In genomic region chr6:138815797-138816528, GRCh38 we compare ENCODE assay signal across 7 cellular contexts. TPM values are rescaled to one million over a fixed set of nuclear protein-coding genes. Genes with fewer than 3 reads are reported as not detected.
DNase-seq lines count a peak whose midpoint lies in the region; ATAC-seq and TF ChIP-seq lines count a peak whose summit lies in the region.

No MANE protein-coding gene starts in this region.

- H3K9me3 ChIP-seq in OCI-LY1 (ENCODE audit: low read length) (no peaks in the 10 kb centered on the region), left lung (no peaks in the 10 kb centered on the region), uterus (no peaks in the 10 kb centered on the region)

- intact Hi-C loops in left lung (cut with DNase I) (loop anchor here in 1 of 2 donors (10.0 kb wide), 1 partner anchor 549 kb away; no protein-coding TSS in a partner anchor), uterus (cut with DNase I; ENCODE audit: low total_unique reads) (loop anchor here (10.0 kb wide), 1 partner anchor 549 kb away; no protein-coding TSS in a partner anchor)

- H3K79me2 ChIP-seq in OCI-LY1 (ENCODE audit: insufficient read depth, low read length): no peaks in the 10 kb centered on the region

- no peak overlapping the region for H3K27ac ChIP-seq in OCI-LY1 (ENCODE audit: low read depth, low read length, poor library complexity, severe bottlenecking)
- H3K27ac ChIP-seq in left lung: no peak overlapping the region
- no peak overlapping the region for H3K27ac ChIP-seq in uterus

- DNase-seq in GM06990 (ENCODE audit: extremely low read depth, insufficient read length) (peak; percentile 24), KG1 (lab: John Stamatoyannopoulos, UW) (peak; percentile 23), left lung (no peak), uterus (no peak)
- DNase-seq in central memory CD4-positive, alpha-beta T cell: peak; percentile 27

- no peak overlapping the region for H3K9ac ChIP-seq in OCI-LY1 (ENCODE audit: low read length)

- H4K20me1 ChIP-seq in OCI-LY1 (ENCODE audit: insufficient read depth, low read length): no peaks in the 10 kb centered on the region

- TF ChIP-seq CTCF in GM06990 (IDR thresholded peaks at IDR 0.05; ENCODE audit: insufficient read depth, low read length, poor library complexity, severe bottlenecking): peak; percentile 58
- TF ChIP-seq CTCF in OCI-LY1 (IDR thresholded peaks at IDR 0.05; ENCODE audit: low read length): peak; percentile 80
- peak; percentile 51 to 57 for TF ChIP-seq CTCF in left lung (IDR thresholded peaks at IDR 0.05)
- TF ChIP-seq CTCF in uterus (IDR thresholded peaks at IDR 0.05): peak; percentile 65 to 85 (median 77)

- no peaks in the 10 kb centered on the region for H3F3A ChIP-seq in OCI-LY1 (ENCODE audit: insufficient read depth, low read length)

- H2AFZ ChIP-seq in OCI-LY1 (ENCODE audit: low read length): no peak overlapping the region

- no peaks in the 10 kb centered on the region for H3K9me2 ChIP-seq in OCI-LY1 (ENCODE audit: low read depth, low read length)

- peaks cover 28% of the 10 kb centered on the region for H3K4me1 ChIP-seq in OCI-LY1 (ENCODE audit: insufficient read depth, low read length, severe bottlenecking)
- H3K4me1 ChIP-seq in left lung: peaks cover 0 to 5% of the 10 kb centered on the region in 2 donors
- no peaks in the 10 kb centered on the region for H3K4me1 ChIP-seq in uterus

- H3K36me3 ChIP-seq in GM06990 (ENCODE audit: control insufficient read depth, insufficient read depth, low read length) (no peaks in the 10 kb centered on the region), OCI-LY1 (ENCODE audit: insufficient read depth, low read length) (no peaks in the 10 kb centered on the region), left lung (no peaks in the 10 kb centered on the region), uterus (no peaks in the 10 kb centered on the region)

- ATAC-seq in GM21737 (IDR thresholded peaks at IDR 0.05; ENCODE audit: unreplicated experiment) (peak; percentile 52), left lung (peak; percentile 79)

- H3K27me3 ChIP-seq in GM06990 (replicated peaks; ENCODE audit: control insufficient read depth, insufficient read depth, low read length) (no peaks in the 10 kb centered on the region; the same call in 1 of the 2 replicates), OCI-LY1 (ENCODE audit: insufficient read depth, low read length) (no peaks in the 10 kb centered on the region), left lung (no peaks in the 10 kb centered on the region), uterus (no peaks in the 10 kb centered on the region)

- no peak overlapping the region for H3K4me3 ChIP-seq in GM06990 (replicated peaks; ENCODE audit: low read depth, low read length)
- H3K4me3 ChIP-seq in OCI-LY1 (ENCODE audit: low read depth, low read length, poor library complexity, severe bottlenecking): no peak overlapping the region
- no peak overlapping the region for H3K4me3 ChIP-seq in left lung
- no peak overlapping the region for H3K4me3 ChIP-seq in uterus

- TF ChIP-seq POLR2A in uterus (IDR thresholded peaks at IDR 0.05): no peak

- no peak overlapping the region for H3K4me2 ChIP-seq in OCI-LY1 (ENCODE audit: low read length)

RNA-seq across cellular contexts. Expression of gene ECT2L, which starts 20.1 kb away (rescaled TPM):
- 1 to 10 TPM in 1 of 2 donors, not detected in 1; 3.1 TPM for total RNA-seq in left lung
- 1 to 10 TPM in 2 of 4 donors, under 1 TPM in 2; 0.51 to 1.5 (median 0.99) TPM for total RNA-seq in uterus

RNA-seq across cellular contexts. Expression of gene CCDC28A, which starts 42.4 kb away (rescaled TPM):
- total RNA-seq in left lung: 10 to 100 TPM; 14.0 to 28.4 TPM
- total RNA-seq in uterus: 10 to 100 TPM in 2 of 4 donors, 1 to 10 TPM in 2; 7.9 to 28.9 (median 15.3) TPM

Comparison
In these comparisons a context has a peak if more than half of its experiments do, and no peak if none do; other contexts are left out.
1. DNase-seq: peak in GM06990 (single experiment), KG1 (single experiment) and central memory CD4-positive, alpha-beta T cell (single experiment); none in left lung (0 of 2) and uterus (0 of 2).
2. Peak in every context shown above with its lines, with median percentiles within 50 percentile points of each other: CTCF ChIP-seq.